In genomic region chr2:151833984-151834383, GRCh38 we compare ENCODE assay signal across 13 cellular contexts. TPM values are rescaled to one million over a fixed set of nuclear protein-coding genes. Genes with fewer than 3 reads are reported as not detected.
DNase-seq lines count a peak whose midpoint lies in the region; ATAC-seq and FAIRE-seq lines count a peak whose summit lies in the region.
"Had no signal": no experiment of that assay in that cellular context is flagged by ENCODE, and none has a peak within 500 bp of the region (broad histone marks: within the 10 kb centered on the region; RNA-seq: fewer than 3 reads in every experiment).

No MANE protein-coding gene starts in this region.

- no peaks in the 10 kb centered on the region for H3K36me3 Mint-ChIP-seq in stimulated activated memory B cell treated with anti-CD40 and anti-IgM and Interleukin-4, amounts not matched to agents 10 μg/mL and 1 μg/mL and 100 μg/mL, for 72 hours

- no peak overlapping the region for H3K4me3 Mint-ChIP-seq in stimulated activated memory B cell treated with anti-CD40 and anti-IgM and Interleukin-4, amounts not matched to agents 10 μg/mL and 1 μg/mL and 100 μg/mL, for 72 hours
- H3K4me3 Mint-ChIP-seq: CD4-positive, alpha-beta T cell had no signal

- H3K4me1 Mint-ChIP-seq in stimulated activated memory B cell treated with anti-CD40 and anti-IgM and Interleukin-4, amounts not matched to agents 10 μg/mL and 1 μg/mL and 100 μg/mL, for 72 hours: peaks cover 15% of the 10 kb centered on the region

- H3K27me3 Mint-ChIP-seq in stimulated activated memory B cell treated with anti-CD40 and anti-IgM and Interleukin-4, amounts not matched to agents 10 μg/mL and 1 μg/mL and 100 μg/mL, for 72 hours: no peaks in the 10 kb centered on the region
- H3K27me3 Mint-ChIP-seq: CD4-positive, alpha-beta T cell had no signal

- FAIRE-seq in GM19239 (lab: Jason Lieb, UNC): peak; percentile 82
- FAIRE-seq in frontal cortex (lab: Jason Lieb, UNC): no peak
- FAIRE-seq: small intestine had no signal

- intact Hi-C loops in cardiac septum (cut with DNase I): no loop called here

- no peaks in the 10 kb centered on the region for H3K9me3 Mint-ChIP-seq in stimulated activated memory B cell treated with anti-CD40 and anti-IgM and Interleukin-4, amounts not matched to agents 10 μg/mL and 1 μg/mL and 100 μg/mL, for 72 hours
- H3K9me3 Mint-ChIP-seq: CD4-positive, alpha-beta T cell had no signal

- H3K27ac Mint-ChIP-seq in stimulated activated memory B cell treated with anti-CD40 and anti-IgM and Interleukin-4, amounts not matched to agents 10 μg/mL and 1 μg/mL and 100 μg/mL, for 72 hours: no peak overlapping the region
- H3K27ac Mint-ChIP-seq: CD4-positive, alpha-beta T cell had no signal

- ATAC-seq in HG02852 (IDR thresholded peaks at IDR 0.05; ENCODE audit: unreplicated experiment) (peak; percentile 93), HG02571 (IDR thresholded peaks at IDR 0.05; ENCODE audit: unreplicated experiment) (no peak)
- ATAC-seq in stimulated activated memory B cell treated with anti-CD40 and anti-IgM and Interleukin-4, amounts not matched to agents 10 μg/mL and 1 μg/mL and 100 μg/mL, for 72 hours: peak; percentile 66

- DNase-seq in GM19239 (ENCODE audit: insufficient read length, low spot score) (no peak), Kasumi-1 (lab: John Stamatoyannopoulos, UW) (peak; percentile 79 to 93), frontal cortex (ENCODE audit: low spot score in 2 of 2) (no peak), cardiac septum (ENCODE audit: low spot score) (no peak)
- DNase-seq: CD4-positive, alpha-beta T cell; NCI-H1436; NCI-H69; nucleus accumbens; SHP77; small intestine had no signal

RNA-seq across cellular contexts. Expression of gene ARL5A, which starts 5.8 kb away (rescaled TPM):
- total RNA-seq in frontal cortex: 64.8 TPM
- 60.9 TPM for total RNA-seq in cardiac septum

Comparison
In these comparisons a context has a peak if more than half of its experiments do, and no peak if none do; other contexts are left out.
1. DNase-seq: peak in Kasumi-1 (2 of 2); none in GM19239 (single experiment), frontal cortex (0 of 2) and cardiac septum (single experiment).